Comparison of ENCODE assay signal across 1 cellular context in the genomic region with DNA sequence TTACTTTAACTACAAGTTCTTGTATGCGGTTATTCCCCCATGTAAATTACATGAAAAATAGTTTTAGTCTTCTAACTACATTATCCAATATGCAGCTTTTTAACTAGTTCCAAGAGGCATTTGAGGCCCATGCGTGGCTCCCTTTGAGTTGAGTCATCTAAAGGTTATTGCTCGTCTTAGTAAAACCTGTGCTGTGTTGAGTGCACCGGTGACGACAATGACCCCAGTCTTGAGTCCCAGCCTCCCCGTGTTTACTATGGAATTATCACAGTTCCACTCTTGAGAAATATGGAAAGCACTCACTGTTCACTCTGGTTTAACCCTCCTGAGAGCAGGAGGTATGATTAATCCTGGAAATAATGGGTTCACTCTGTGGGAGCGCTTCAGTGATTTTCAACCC.
TF ChIP-seq lines count a peak whose summit lies in the region.

No MANE protein-coding gene starts in this region.

TF ChIP-seq in WTC11, 78 proteins besides CTCF, POLR2A, EP300 and RAD21 (continued from another document):
- TF ChIP-seq, protein P1, sequence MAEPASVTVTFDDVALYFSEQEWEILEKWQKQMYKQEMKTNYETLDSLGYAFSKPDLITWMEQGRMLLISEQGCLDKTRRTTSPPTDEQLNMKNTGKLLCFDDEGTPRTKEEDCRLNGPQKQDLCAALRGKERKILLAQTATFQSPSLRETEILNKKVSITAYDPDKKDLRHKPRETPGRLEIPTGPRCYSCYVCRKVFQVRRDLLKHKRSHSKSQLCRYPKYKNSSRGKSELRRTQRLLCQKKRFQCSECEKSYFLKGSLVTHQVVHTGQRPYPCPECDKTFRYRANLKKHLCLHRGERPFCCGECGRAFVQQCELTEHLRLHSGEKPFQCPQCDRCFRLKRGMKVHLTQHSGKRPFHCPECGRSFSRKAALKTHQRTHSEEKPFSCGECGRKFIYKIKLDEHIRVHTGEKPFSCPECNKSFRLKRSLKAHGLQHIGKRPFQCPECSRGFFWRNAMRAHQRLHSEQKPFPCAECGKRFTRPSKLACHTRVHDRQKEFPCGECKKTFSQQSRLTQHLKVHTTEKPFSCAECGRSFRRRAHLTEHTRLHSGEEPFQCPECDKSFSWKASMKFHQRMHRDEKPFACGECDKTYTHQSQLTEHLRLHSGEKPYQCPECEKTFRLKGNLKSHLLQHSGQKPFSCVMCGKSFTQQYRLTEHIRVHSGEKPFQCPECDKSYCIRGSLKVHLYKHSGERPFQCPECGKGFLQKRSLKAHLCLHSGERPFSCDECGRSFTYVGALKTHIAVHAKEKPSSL (CRISPR knock-in tag; conservative IDR thresholded peaks at IDR 0.05) = no peak
- TF ChIP-seq FOXP1 (CRISPR knock-in tag; IDR thresholded peaks at IDR 0.05; ENCODE audit: borderline replicate concordance) (no peak), TCF7 (CRISPR knock-in tag; IDR thresholded peaks at IDR 0.05; ENCODE audit: low read depth) (no peak), OVOL2 (CRISPR knock-in tag; IDR thresholded peaks at IDR 0.05; ENCODE audit: borderline replicate concordance) (no peak), CBFB (CRISPR knock-in tag; IDR thresholded peaks at IDR 0.05; ENCODE audit: low read depth) (no peak), RORB (CRISPR knock-in tag; IDR thresholded peaks at IDR 0.05) (no peak), TEAD1 (CRISPR knock-in tag; IDR thresholded peaks at IDR 0.05) (no peak), ZNF232 (CRISPR knock-in tag; IDR thresholded peaks at IDR 0.05) (no peak), FOXK1 (CRISPR knock-in tag; IDR thresholded peaks at IDR 0.05) (no peak)
- TF ChIP-seq, protein P2, sequence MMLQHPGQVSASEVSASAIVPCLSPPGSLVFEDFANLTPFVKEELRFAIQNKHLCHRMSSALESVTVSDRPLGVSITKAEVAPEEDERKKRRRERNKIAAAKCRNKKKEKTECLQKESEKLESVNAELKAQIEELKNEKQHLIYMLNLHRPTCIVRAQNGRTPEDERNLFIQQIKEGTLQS (CRISPR knock-in tag; conservative IDR thresholded peaks at IDR 0.05) = no peak
- TF ChIP-seq, protein P3, sequence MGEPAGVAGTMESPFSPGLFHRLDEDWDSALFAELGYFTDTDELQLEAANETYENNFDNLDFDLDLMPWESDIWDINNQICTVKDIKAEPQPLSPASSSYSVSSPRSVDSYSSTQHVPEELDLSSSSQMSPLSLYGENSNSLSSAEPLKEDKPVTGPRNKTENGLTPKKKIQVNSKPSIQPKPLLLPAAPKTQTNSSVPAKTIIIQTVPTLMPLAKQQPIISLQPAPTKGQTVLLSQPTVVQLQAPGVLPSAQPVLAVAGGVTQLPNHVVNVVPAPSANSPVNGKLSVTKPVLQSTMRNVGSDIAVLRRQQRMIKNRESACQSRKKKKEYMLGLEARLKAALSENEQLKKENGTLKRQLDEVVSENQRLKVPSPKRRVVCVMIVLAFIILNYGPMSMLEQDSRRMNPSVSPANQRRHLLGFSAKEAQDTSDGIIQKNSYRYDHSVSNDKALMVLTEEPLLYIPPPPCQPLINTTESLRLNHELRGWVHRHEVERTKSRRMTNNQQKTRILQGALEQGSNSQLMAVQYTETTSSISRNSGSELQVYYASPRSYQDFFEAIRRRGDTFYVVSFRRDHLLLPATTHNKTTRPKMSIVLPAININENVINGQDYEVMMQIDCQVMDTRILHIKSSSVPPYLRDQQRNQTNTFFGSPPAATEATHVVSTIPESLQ (CRISPR knock-in tag; IDR thresholded peaks at IDR 0.05) = no peak
- TF ChIP-seq, protein P4, sequence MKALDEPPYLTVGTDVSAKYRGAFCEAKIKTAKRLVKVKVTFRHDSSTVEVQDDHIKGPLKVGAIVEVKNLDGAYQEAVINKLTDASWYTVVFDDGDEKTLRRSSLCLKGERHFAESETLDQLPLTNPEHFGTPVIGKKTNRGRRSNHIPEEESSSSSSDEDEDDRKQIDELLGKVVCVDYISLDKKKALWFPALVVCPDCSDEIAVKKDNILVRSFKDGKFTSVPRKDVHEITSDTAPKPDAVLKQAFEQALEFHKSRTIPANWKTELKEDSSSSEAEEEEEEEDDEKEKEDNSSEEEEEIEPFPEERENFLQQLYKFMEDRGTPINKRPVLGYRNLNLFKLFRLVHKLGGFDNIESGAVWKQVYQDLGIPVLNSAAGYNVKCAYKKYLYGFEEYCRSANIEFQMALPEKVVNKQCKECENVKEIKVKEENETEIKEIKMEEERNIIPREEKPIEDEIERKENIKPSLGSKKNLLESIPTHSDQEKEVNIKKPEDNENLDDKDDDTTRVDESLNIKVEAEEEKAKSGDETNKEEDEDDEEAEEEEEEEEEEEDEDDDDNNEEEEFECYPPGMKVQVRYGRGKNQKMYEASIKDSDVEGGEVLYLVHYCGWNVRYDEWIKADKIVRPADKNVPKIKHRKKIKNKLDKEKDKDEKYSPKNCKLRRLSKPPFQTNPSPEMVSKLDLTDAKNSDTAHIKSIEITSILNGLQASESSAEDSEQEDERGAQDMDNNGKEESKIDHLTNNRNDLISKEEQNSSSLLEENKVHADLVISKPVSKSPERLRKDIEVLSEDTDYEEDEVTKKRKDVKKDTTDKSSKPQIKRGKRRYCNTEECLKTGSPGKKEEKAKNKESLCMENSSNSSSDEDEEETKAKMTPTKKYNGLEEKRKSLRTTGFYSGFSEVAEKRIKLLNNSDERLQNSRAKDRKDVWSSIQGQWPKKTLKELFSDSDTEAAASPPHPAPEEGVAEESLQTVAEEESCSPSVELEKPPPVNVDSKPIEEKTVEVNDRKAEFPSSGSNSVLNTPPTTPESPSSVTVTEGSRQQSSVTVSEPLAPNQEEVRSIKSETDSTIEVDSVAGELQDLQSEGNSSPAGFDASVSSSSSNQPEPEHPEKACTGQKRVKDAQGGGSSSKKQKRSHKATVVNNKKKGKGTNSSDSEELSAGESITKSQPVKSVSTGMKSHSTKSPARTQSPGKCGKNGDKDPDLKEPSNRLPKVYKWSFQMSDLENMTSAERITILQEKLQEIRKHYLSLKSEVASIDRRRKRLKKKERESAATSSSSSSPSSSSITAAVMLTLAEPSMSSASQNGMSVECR (CRISPR knock-in tag; IDR thresholded peaks at IDR 0.05; ENCODE audit: borderline replicate concordance) = no peak
- TF ChIP-seq, protein P5, sequence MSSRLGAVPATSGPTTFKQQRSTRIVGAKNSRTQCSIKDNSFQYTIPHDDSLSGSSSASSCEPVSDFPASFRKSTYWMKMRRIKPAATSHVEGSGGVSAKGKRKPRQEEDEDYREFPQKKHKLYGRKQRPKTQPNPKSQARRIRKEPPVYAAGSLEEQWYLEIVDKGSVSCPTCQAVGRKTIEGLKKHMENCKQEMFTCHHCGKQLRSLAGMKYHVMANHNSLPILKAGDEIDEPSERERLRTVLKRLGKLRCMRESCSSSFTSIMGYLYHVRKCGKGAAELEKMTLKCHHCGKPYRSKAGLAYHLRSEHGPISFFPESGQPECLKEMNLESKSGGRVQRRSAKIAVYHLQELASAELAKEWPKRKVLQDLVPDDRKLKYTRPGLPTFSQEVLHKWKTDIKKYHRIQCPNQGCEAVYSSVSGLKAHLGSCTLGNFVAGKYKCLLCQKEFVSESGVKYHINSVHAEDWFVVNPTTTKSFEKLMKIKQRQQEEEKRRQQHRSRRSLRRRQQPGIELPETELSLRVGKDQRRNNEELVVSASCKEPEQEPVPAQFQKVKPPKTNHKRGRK (CRISPR knock-in tag; IDR thresholded peaks at IDR 0.05; ENCODE audit: borderline replicate concordance) = no peak
